Comparison of ENCODE assay signal across 18 cellular contexts in genomic region chr2:196500686-196501431, GRCh38.
DNase-seq lines count a peak whose midpoint lies in the region; ATAC-seq and TF ChIP-seq lines count a peak whose summit lies in the region.
"Had no signal": no experiment of that assay in that cellular context is flagged by ENCODE, and none has a peak within 500 bp of the region (broad histone marks: within the 10 kb centered on the region; RNA-seq: fewer than 3 reads in every experiment).

No MANE protein-coding gene starts in this region.

- intact Hi-C loops in HCT116 (cut with micrococcal nuclease): no loop called here

- no peaks in the 10 kb centered on the region for H3K36me3 ChIP-seq in HCT116 (ENCODE audit: control insufficient read depth in 1 of 2, insufficient read depth in 2 of 2, low read length in 2 of 2)
- H3K36me3 ChIP-seq: colonic mucosa, Peyer's patch had no signal

- 0 out of 4 replicates have a peak, but pooled peaks cover 0 to 6% of the 10 kb centered on the region in 2 experiments for H3K9me3 ChIP-seq in HCT116 (ENCODE audit: control insufficient read depth in 1 of 2, insufficient read depth in 1 of 2, low read depth in 1 of 2, low read length in 2 of 2)
- H3K9me3 ChIP-seq: colonic mucosa had no signal

- no peak for TF ChIP-seq RAD21 in HCT116 (IDR thresholded peaks at IDR 0.05; ENCODE audit: low read depth)

- DNase-seq in AG08395 (ENCODE audit: low spot score): peak; percentile 34
- no peak for DNase-seq in HCT116 (ENCODE audit: low read depth, low spot score)
- peak; percentile 48 for DNase-seq in amniotic epithelial cell (ENCODE audit: low read depth)
- peak; percentile 11 for DNase-seq in iPS DF 4.7 (ENCODE audit: extremely low read depth, low spot score)
- DNase-seq in anterior cingulate cortex (lab: John Stamatoyannopoulos, UW): no peak
- no peak for DNase-seq in effector CD4-positive, alpha-beta T cell
- DNase-seq: activated B cell treated with CpG ODN at 0.5 μM for 24 hours, aorta, colonic mucosa, COR-L47, GDM1, kidney, NCI-H2029 treated with DMSO at 0.1 percent for 48 hours, NCI-H526 treated with DMSO at 0.1 percent for 48 hours, Peyer's patch, retina had no signal

- H3K27me3 ChIP-seq in HCT116 (ENCODE audit: insufficient read depth, low read length): no peaks in the 10 kb centered on the region
- H3K27me3 ChIP-seq: colonic mucosa, Peyer's patch had no signal

- no peak overlapping the region for H3K4me2 ChIP-seq in HCT116 (ENCODE audit: low read length)

- no peak overlapping the region for H3K27ac ChIP-seq in HCT116 (ENCODE audit: low read depth, low read length)
- H3K27ac ChIP-seq: colonic mucosa, Peyer's patch had no signal

- CTCF ChIA-PET in HCT116 (lab: Charles Lee): no interaction called here

- H3K4me3 ChIP-seq in HCT116 (replicated peaks in 1 of 2; ENCODE audit: low read depth in 1 of 2, low read length in 2 of 2): no peak overlapping the region
- H3K4me3 ChIP-seq: colonic mucosa, Peyer's patch had no signal

- TF ChIP-seq POLR2A in HCT116 (IDR thresholded peaks at IDR 0.05; ENCODE audit: borderline replicate concordance, extremely low read depth, insufficient read depth, insufficient read length): no peak

- RAD21 ChIA-PET in HCT116 (lab: Charles Lee; ENCODE audit: low non-redundant PET in 1 of 2, low total read pairs in 2 of 2, uncharacterized antibody in 2 of 2, unreplicated experiment in 2 of 2): no interaction called here

- no peaks in the 10 kb centered on the region for H4K20me1 ChIP-seq in HCT116 (ENCODE audit: insufficient read depth)

- H3K9me2 ChIP-seq in HCT116 (ENCODE audit: insufficient read depth): no peaks in the 10 kb centered on the region

- peaks cover 0 to 4% of the 10 kb centered on the region in 2 experiments; a peak in 1 of 4 replicates for H3K4me1 ChIP-seq in HCT116 (ENCODE audit: control insufficient read depth in 1 of 2, insufficient read depth in 2 of 2, low read length in 2 of 2)
- H3K4me1 ChIP-seq: colonic mucosa, Peyer's patch had no signal

- no peak overlapping the region for H3K9ac ChIP-seq in HCT116 (ENCODE audit: low read length)

- no peaks in the 10 kb centered on the region for H3K79me2 ChIP-seq in HCT116 (ENCODE audit: insufficient read depth, low read length)

- ATAC-seq in HCT116: no peak
- ATAC-seq in GM18861 (IDR thresholded peaks at IDR 0.05; ENCODE audit: unreplicated experiment): no peak
- no peak for ATAC-seq in GM19463 (IDR thresholded peaks at IDR 0.05; ENCODE audit: unreplicated experiment)

- no peak overlapping the region for H2AFZ ChIP-seq in HCT116 (ENCODE audit: low read depth, low read length, poor library complexity, severe bottlenecking)

- no peak for TF ChIP-seq CTCF in HCT116 (IDR thresholded peaks at IDR 0.05 in 2 of 3, conservative IDR thresholded peaks at IDR 0.05 in 1 of 3; ENCODE audit: borderline replicate concordance in 1 of 3, insufficient read depth in 1 of 3, low read depth in 2 of 3, low read length in 2 of 3)

- POLR2A ChIA-PET in HCT116 (lab: Charles Lee): no interaction called here

- BruUV-seq in HCT116 (replicated peaks; lab: Mats Ljungman, UMichigan): no TSS peak

TF ChIP-seq in HCT116, 20 proteins besides CTCF, POLR2A, EP300 and RAD21:
- TF ChIP-seq EZH2 (IDR thresholded peaks at IDR 0.05) (no peak), TCF7L2 (IDR thresholded peaks at IDR 0.05; ENCODE audit: borderline replicate concordance, extremely low read depth, insufficient read depth, insufficient read length) (peak; percentile 48), FOSL1 (IDR thresholded peaks at IDR 0.05; ENCODE audit: low read depth) (peak; percentile 49; the same call in 1 of the 2 replicates)

Comparison
In these comparisons a context has a peak if more than half of its experiments do, and no peak if none do; other contexts are left out.
1. DNase-seq: peak in AG08395 (single experiment), amniotic epithelial cell (single experiment) and iPS DF 4.7 (single experiment); none in HCT116 (single experiment), anterior cingulate cortex (0 of 58) and effector CD4-positive, alpha-beta T cell (single experiment).